In the genomic region with DNA sequence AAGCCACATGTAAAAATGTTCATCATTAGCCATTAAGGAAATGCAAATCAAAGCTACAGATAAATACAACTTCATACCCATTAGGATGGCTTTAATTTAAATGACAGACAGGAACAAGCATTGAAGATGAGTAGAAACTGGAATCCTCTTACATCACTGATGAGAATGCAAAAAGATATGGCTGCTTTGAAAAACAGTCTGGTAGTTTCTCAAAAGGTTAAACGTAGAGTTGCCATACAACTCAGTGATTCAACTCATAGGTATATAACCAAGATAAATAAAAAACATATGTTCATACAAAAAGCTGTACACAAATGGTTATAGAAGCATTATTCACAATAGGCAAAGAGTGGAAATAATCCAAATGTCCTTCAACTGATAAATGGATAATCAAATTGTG, we compare ENCODE assay signal across 22 cellular contexts.
"Had no signal": no experiment of that assay in that cellular context is flagged by ENCODE, and none has a peak within 500 bp of the region (broad histone marks: within the 10 kb centered on the region; RNA-seq: fewer than 3 reads in every experiment).

No MANE protein-coding gene starts in this region.

- H3K9me3 ChIP-seq: esophagus muscularis mucosa, lower lobe of right lung, mucosa of descending colon, neutrophil, prostate gland, right atrium auricular region, sigmoid colon, stomach, thyroid gland had no signal

- H2AFZ ChIP-seq: parathyroid adenoma had no signal

- DNase-seq: dorsolateral prefrontal cortex; effector CD4-positive, alpha-beta T cell; hypothalamus; immature natural killer cell; left ventricle myocardium superior; lower lobe of right lung; mucosa of descending colon; naive B cell; sigmoid colon; stimulated activated CD4-positive, alpha-beta T cell treated with anti-CD3 and anti-CD28 coated beads, Interleukin-2, amount 100 ng/mL, for 24 hours; stimulated activated CD4-positive, alpha-beta T cell treated with anti-CD3 and anti-CD28 coated beads, Interleukin-4, amount 100 ng/mL, for 24 hours; stimulated activated naive CD4-positive, alpha-beta T cell treated with Interleukin-2 at 50 U/mL for 16 hours; stomach; thyroid gland had no signal

- H3K4me3 ChIP-seq: dorsolateral prefrontal cortex, esophagus muscularis mucosa, lower lobe of right lung, mucosa of descending colon, prostate gland, right atrium auricular region, sigmoid colon, stomach, thyroid gland had no signal

- H3K27ac ChIP-seq: dorsolateral prefrontal cortex, esophagus muscularis mucosa, lower lobe of right lung, neutrophil, parathyroid adenoma, prostate gland, right atrium auricular region, sigmoid colon, stomach, thyroid gland had no signal

- H3K36me3 ChIP-seq: esophagus muscularis mucosa, lower lobe of right lung, neutrophil, prostate gland, right atrium auricular region, sigmoid colon, stomach, thyroid gland had no signal

- H3K79me2 ChIP-seq: parathyroid adenoma had no signal

- H3K27me3 ChIP-seq: esophagus muscularis mucosa, neutrophil, right atrium auricular region, sigmoid colon, stomach, thyroid gland had no signal

- H3K4me1 ChIP-seq: esophagus muscularis mucosa, lower lobe of right lung, parathyroid adenoma, prostate gland, right atrium auricular region, stomach, thyroid gland had no signal

- H3K9ac ChIP-seq: parathyroid adenoma had no signal

- FAIRE-seq: colon, frontal cortex, keratinocyte had no signal
